26 cellular contexts compared by ENCODE assay signal in the genomic region with DNA sequence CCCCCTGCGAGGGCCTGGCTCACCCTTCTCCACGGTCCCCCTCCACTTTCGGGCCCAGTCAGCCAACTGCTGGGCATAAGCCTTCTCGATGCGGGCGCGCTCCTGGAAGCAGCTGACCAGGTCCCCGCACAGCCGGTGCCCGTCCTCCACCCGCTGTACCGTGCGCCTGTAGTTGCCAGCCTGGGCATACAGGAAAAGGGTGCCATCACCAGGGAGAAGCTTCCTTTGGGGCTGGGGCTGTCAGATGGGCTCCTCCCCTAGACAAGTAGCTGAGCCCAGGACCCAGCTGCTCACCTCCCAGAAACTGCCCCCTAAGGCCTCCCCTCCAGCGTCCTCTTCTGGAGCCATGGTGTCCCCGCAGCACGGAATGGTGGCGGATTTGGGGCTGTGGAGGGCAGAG. TPM values are rescaled to one million over a fixed set of nuclear protein-coding genes. Genes with fewer than 3 reads are reported as not detected.
DNase-seq lines count a peak whose midpoint lies in the region; ATAC-seq and TF ChIP-seq lines count a peak whose summit lies in the region.
"Had no signal": no experiment of that assay in that cellular context is flagged by ENCODE, and none has a peak within 500 bp of the region (broad histone marks: within the 10 kb centered on the region; RNA-seq: fewer than 3 reads in every experiment).

No MANE protein-coding gene starts in this region.

- no peak overlapping the region for H3K4me2 ChIP-seq in PC-3 (ENCODE audit: low read length)
- H3K4me2 ChIP-seq: SK-N-SH had no signal

- peaks cover 0 to 33% (median 0%) of the 10 kb centered on the region in 9 donors for H3K36me3 ChIP-seq in heart right ventricle
- peaks cover 31% of the 10 kb centered on the region for H3K36me3 ChIP-seq in right atrium auricular region
- H3K36me3 ChIP-seq in rectal smooth muscle tissue (ENCODE audit: control insufficient read depth, insufficient read depth, low read length), result peaks cover 3% of the 10 kb centered on the region
- no peaks in the 10 kb centered on the region for H3K36me3 ChIP-seq in SJCRH30
- peaks cover 12% of the 10 kb centered on the region; the same call in 1 of the 2 replicates for H3K36me3 ChIP-seq in PC-3 (ENCODE audit: low read depth, low read length)
- H3K36me3 ChIP-seq: Peyer's patch had no signal

- H3K4me3 ChIP-seq in heart right ventricle (peak overlapping the region in 9 of 10 donors; percentile 10 to 85 (median 48)), right atrium auricular region (peak overlapping the region; percentile 34 to 44), rectal smooth muscle tissue (ENCODE audit: low read length) (no peak overlapping the region), SJCRH30 (no peak overlapping the region), PC-3 (ENCODE audit: low read length) (no peak overlapping the region)
- H3K4me3 ChIP-seq: GM23248, Peyer's patch had no signal

- ATAC-seq in heart right ventricle (no peak), Right ventricle myocardium superior (ENCODE audit: poor library complexity) (no peak), PC-3 (no peak), WTC11 (no peak)

- no peaks in the 10 kb centered on the region for H3F3A ChIP-seq in PC-3 (ENCODE audit: low read length, unreplicated experiment)

- no TSS peak for BruUV-seq in PC-3 (replicated peaks; lab: Mats Ljungman, UMichigan)

- H3K9me3 Mint-ChIP-seq in WTC11, result no peaks in the 10 kb centered on the region
- H3K9me3 Mint-ChIP-seq: CD8-positive, alpha-beta memory T cell had no signal

- WGBS in heart right ventricle, 2 donors, result 70 to 71% methylated on average over 17 of the region's 17 CpGs

- no peak overlapping the region for H3K4me3 Mint-ChIP-seq in WTC11
- H3K4me3 Mint-ChIP-seq: CD8-positive, alpha-beta memory T cell had no signal

- peaks cover 14% of the 10 kb centered on the region for H3K4me1 Mint-ChIP-seq in WTC11

- peaks cover 46% of the 10 kb centered on the region for H3K79me2 ChIP-seq in PC-3 (ENCODE audit: low read length)

- H3K9ac ChIP-seq in rectal smooth muscle tissue (ENCODE audit: low read length) (no peak overlapping the region), PC-3 (ENCODE audit: low read length) (no peak overlapping the region)
- H3K9ac ChIP-seq: GM23248, SK-N-SH had no signal

- H3K4me1 ChIP-seq in heart right ventricle, result peaks cover 17 to 89% (median 63%) of the 10 kb centered on the region in 9 donors
- H3K4me1 ChIP-seq in right atrium auricular region, result peaks cover 0 to 84% of the 10 kb centered on the region in 2 donors
- peaks cover 17% of the 10 kb centered on the region for H3K4me1 ChIP-seq in rectal smooth muscle tissue (ENCODE audit: control insufficient read depth, insufficient read depth, low read length)
- H3K4me1 ChIP-seq in SJCRH30, result no peaks in the 10 kb centered on the region; the same call in 1 of the 2 replicates
- 0 out of 2 replicates have a peak, but pooled peaks cover 10% of the 10 kb centered on the region for H3K4me1 ChIP-seq in PC-3 (ENCODE audit: insufficient read depth, low read length)

- H3K27me3 ChIP-seq in heart right ventricle (peaks cover 0 to 32% (median 0%) of the 10 kb centered on the region in 7 donors), right atrium auricular region (no peaks in the 10 kb centered on the region), rectal smooth muscle tissue (ENCODE audit: control insufficient read depth, insufficient read depth, low read length) (peaks cover 5% of the 10 kb centered on the region), SJCRH30 (no peaks in the 10 kb centered on the region), PC-3 (ENCODE audit: low read length) (no peaks in the 10 kb centered on the region)

- POLR2A ChIA-PET in PC-3 (lab: Charles Lee; ENCODE audit: unreplicated experiment) (no interaction called here), WTC11 (lab: Charles Lee) (interaction anchor here (2.6 kb wide), 1 partner anchor 33 kb away, joined by 8 read pairs; the partner anchor contains the start of gene DDB2)

- no peak overlapping the region for H3K27ac Mint-ChIP-seq in WTC11

- TF ChIP-seq CTCF in heart right ventricle (IDR thresholded peaks at IDR 0.05) (peak in 2 of 9 donors; percentile 25 to 36), right atrium auricular region (IDR thresholded peaks at IDR 0.05) (peak in 1 of 2 donors; percentile 32), PC-3 (conservative IDR thresholded peaks at IDR 0.05; ENCODE audit: low read depth, low read length) (no peak), WTC11 (IDR thresholded peaks at IDR 0.05) (no peak)

- DNase-seq in heart right ventricle (no peak), Right ventricle myocardium superior (no peak), right atrium auricular region (ENCODE audit: low spot score) (no peak), substantia nigra (lab: John Stamatoyannopoulos, UW) (no peak), SJCRH30 (no peak), PC-3 (no peak), WTC11 (ENCODE audit: low spot score) (no peak)
- DNase-seq: 8988T; AML-193; C1 segment of cervical spinal cord; Calu3; CD8-positive, alpha-beta memory T cell; DMS153; GM23248; HCEC 1CT; KG1; NCI-H1092; NCI-H1436; NCI-H187 treated with DMSO at 0.1 percent for 48 hours; NCI-H226; NCI-H510A treated with DMSO at 0.1 percent for 48 hours; NCI-H748 treated with DMSO at 0.1 percent for 48 hours; Peyer's patch; SHP77 treated with DMSO at 0.1 percent for 48 hours; SK-N-SH had no signal

- H3K9me3 ChIP-seq in heart right ventricle, result no peaks in the 10 kb centered on the region
- no peaks in the 10 kb centered on the region for H3K9me3 ChIP-seq in right atrium auricular region
- H3K9me3 ChIP-seq in SJCRH30 (replicated peaks), result no peaks in the 10 kb centered on the region
- no peaks in the 10 kb centered on the region for H3K9me3 ChIP-seq in PC-3 (ENCODE audit: low read length)
- H3K9me3 ChIP-seq: Peyer's patch, SK-N-SH had no signal

- intact Hi-C loops in heart right ventricle (cut with DNase I), result loop anchor here in 4 of 10 donors (5.0 to 10.0 kb wide), 3 partner anchors 52 to 172 kb away; partner anchors contain the start of gene MYBPC3 (in 3 of the 4)
- intact Hi-C loops in Right ventricle myocardium superior (cut with DNase I), result loop anchor here (5.0 kb wide), 1 partner anchor 75 kb away; the partner anchor contains the start of gene NR1H3
- intact Hi-C loops in PC-3 (cut with micrococcal nuclease), result no loop called here

- no peaks in the 10 kb centered on the region for H3K9me2 ChIP-seq in PC-3 (replicated peaks; ENCODE audit: low read length)
- H3K9me2 ChIP-seq: SK-N-SH had no signal

- no peak overlapping the region for H2AFZ ChIP-seq in PC-3 (ENCODE audit: low read length)
- H2AFZ ChIP-seq: GM23248 had no signal

- peaks cover 8% of the 10 kb centered on the region; the same call in 1 of the 2 replicates for H3K36me3 Mint-ChIP-seq in WTC11
- H3K36me3 Mint-ChIP-seq: CD8-positive, alpha-beta memory T cell had no signal

- H4K20me1 ChIP-seq in PC-3 (ENCODE audit: low read length), result no peaks in the 10 kb centered on the region

- CTCF ChIA-PET in PC-3 (lab: Charles Lee) (no interaction called here), WTC11 (lab: Charles Lee) (interaction anchor here (0.9 to 2.1 kb wide), 4 partner anchors 32 to 77 kb away, joined by 3 to 7 read pairs (median 5); partner anchors contain the start of genes ACP2 and DDB2)

- no peaks in the 10 kb centered on the region; the same call in 1 of the 2 replicates for H3K27me3 Mint-ChIP-seq in WTC11 (ENCODE audit: low read depth)

- H3K27ac ChIP-seq in heart right ventricle (peak overlapping the region; percentile 89 to 100 (median 96)), right atrium auricular region (peak overlapping the region; percentile 93 to 99), rectal smooth muscle tissue (ENCODE audit: low read depth, low read length) (peak overlapping the region; percentile 84), substantia nigra (ENCODE audit: low read depth, low read length, poor library complexity, severe bottlenecking) (peak overlapping the region; percentile 7), SJCRH30 (no peak overlapping the region), PC-3 (ENCODE audit: low read length) (no peak overlapping the region)
- H3K27ac ChIP-seq: GM23248 had no signal

TF ChIP-seq in WTC11, 78 proteins besides CTCF, POLR2A, EP300 and RAD21 (continues in another document):
- TF ChIP-seq ZNF416 (CRISPR knock-in tag; IDR thresholded peaks at IDR 0.05) (no peak), JUN (CRISPR knock-in tag; IDR thresholded peaks at IDR 0.05) (no peak), OVOL2 (CRISPR knock-in tag; IDR thresholded peaks at IDR 0.05; ENCODE audit: borderline replicate concordance) (no peak), USF1 (CRISPR knock-in tag; IDR thresholded peaks at IDR 0.05) (no peak), CDX4 (CRISPR knock-in tag; IDR thresholded peaks at IDR 0.05; ENCODE audit: borderline replicate concordance) (no peak)

RNA-seq across cellular contexts. Expression of gene PACSIN3, which starts 3.9 kb away (rescaled TPM):
- 100 to 1,000 TPM; 146 to 335 (median 257) TPM for total RNA-seq in heart right ventricle
- 100 to 1,000 TPM; 163 to 209 TPM for polyA plus RNA-seq in heart right ventricle
- 175 TPM for total RNA-seq in Right ventricle myocardium superior
- 100 to 1,000 TPM; 107 to 186 TPM for total RNA-seq in right atrium auricular region
- 26.7 and 29.0 TPM in 2 replicates for total RNA-seq in SJCRH30 (2014; rRNA removed; shearing (Covaris generic))
- total RNA-seq in PC-3 (2014; rRNA removed), result 83.9 and 129 TPM in 2 replicates
- 74.5 to 77.1 TPM (median 76.8 TPM) in 3 replicates for total RNA-seq in WTC11 (2021)
- polyA plus RNA-seq: CD8-positive, alpha-beta memory T cell had no signal

RNA-seq across cellular contexts. Expression of gene ARFGAP2, which starts 5.7 kb away (rescaled TPM):
- total RNA-seq in heart right ventricle (10 to 100 TPM; 55.7 to 69.7 (median 62.9) TPM), Right ventricle myocardium superior (46.1 TPM), right atrium auricular region (10 to 100 TPM; 75.1 to 78.0 TPM), PC-3 (2014; rRNA removed) (97.5 and 125 TPM in 2 replicates), WTC11 (2021) (55.7 to 73.0 TPM (median 60.5 TPM) in 3 replicates)
- 10 to 100 TPM; 47.8 to 70.2 TPM for polyA plus RNA-seq in heart right ventricle
- 51.1 and 51.5 TPM in 2 replicates for total RNA-seq in SJCRH30 (2014; rRNA removed; shearing (Covaris generic))

RNA-seq across cellular contexts. Expression of gene DDB2, which starts 32.4 kb away (rescaled TPM):
- total RNA-seq in heart right ventricle (10 to 100 TPM in 4 of 10 donors, 1 to 10 TPM in 6; 6.4 to 22.5 (median 8.3) TPM), Right ventricle myocardium superior (9.3 TPM), right atrium auricular region (10 to 100 TPM in 1 of 2 donors, 1 to 10 TPM in 1; 8.8 to 12.0 TPM), PC-3 (2014; rRNA removed) (45.4 and 54.5 TPM in 2 replicates), WTC11 (2021) (124 to 144 TPM (median 124 TPM) in 3 replicates)
- 10 to 100 TPM in 1 of 2 donors, 1 to 10 TPM in 1; 8.1 to 30.6 TPM for polyA plus RNA-seq in heart right ventricle
- 10.7 and 11.1 TPM in 2 replicates for total RNA-seq in SJCRH30 (2014; rRNA removed; shearing (Covaris generic))

Comparison
In these comparisons a context has a peak if more than half of its experiments do, and no peak if none do; other contexts are left out.
1. H3K27ac ChIP-seq: peak in heart right ventricle (10 of 10), right atrium auricular region (2 of 2), rectal smooth muscle tissue (single experiment) and substantia nigra (single experiment); none in SJCRH30 (single experiment) and PC-3 (single experiment).
2. H3K4me3 ChIP-seq: peak in heart right ventricle (9 of 10) and right atrium auricular region (2 of 2); none in rectal smooth muscle tissue (single experiment), SJCRH30 (single experiment) and PC-3 (single experiment).